In the genomic region with DNA sequence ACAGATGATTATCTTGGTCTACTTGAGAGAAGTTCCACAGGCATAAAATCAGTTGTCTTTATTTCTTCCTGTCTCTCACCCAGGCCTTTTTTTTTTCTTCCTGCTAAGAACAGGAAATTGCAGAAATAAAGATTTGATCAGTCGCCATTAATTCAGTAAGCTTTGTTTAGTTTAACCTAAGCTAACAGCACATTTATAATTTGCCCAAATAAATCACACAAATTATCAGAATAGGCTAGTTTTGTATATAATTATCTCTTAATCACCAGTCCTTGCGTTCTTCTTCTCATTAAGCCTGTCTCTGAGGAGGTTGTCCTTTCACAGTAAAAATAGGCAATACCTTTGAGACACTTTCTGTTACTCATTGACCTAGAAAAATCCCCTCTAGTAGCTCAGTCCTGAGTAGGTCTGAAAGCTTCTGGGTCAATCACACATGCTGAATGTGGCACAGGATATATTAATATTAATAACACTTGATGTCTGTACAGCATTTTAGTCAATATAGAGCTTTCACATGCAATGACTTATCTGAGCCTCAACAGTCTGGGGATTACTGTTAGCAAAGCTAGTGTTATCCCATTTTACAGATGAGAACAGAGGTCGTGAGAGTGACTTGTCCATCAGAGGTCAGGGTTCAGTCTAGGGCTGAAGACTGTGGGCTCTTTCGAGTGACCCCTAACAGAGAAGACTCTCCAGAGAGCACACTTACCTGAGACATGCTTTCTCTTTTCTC, we compare ENCODE assay signal across 9 cellular contexts. TPM values are rescaled to one million over a fixed set of nuclear protein-coding genes. Genes with fewer than 3 reads are reported as not detected.
DNase-seq lines count a peak whose midpoint lies in the region; ATAC-seq and TF ChIP-seq lines count a peak whose summit lies in the region.
"Had no signal": no experiment of that assay in that cellular context is flagged by ENCODE, and none has a peak within 500 bp of the region (broad histone marks: within the 10 kb centered on the region; RNA-seq: fewer than 3 reads in every experiment).

No MANE protein-coding gene starts in this region.

- H3K27ac ChIP-seq in dorsolateral prefrontal cortex: no peak overlapping the region

- H3K4me3 ChIP-seq in GM12865 (ENCODE audit: low read depth, low read length): no peak overlapping the region
- no peak overlapping the region for H3K4me3 ChIP-seq in dorsolateral prefrontal cortex

- intact Hi-C loops in dorsolateral prefrontal cortex (cut with DNase I): no loop called here

- ATAC-seq in GM21367 (IDR thresholded peaks at IDR 0.05; ENCODE audit: unreplicated experiment): peak; percentile 81
- peak; percentile 95 for ATAC-seq in HG03432 (IDR thresholded peaks at IDR 0.05; ENCODE audit: unreplicated experiment)
- ATAC-seq: Panc1 had no signal

- DNase-seq in GM12865 (ENCODE audit: low read depth) (peak; percentile 50), LoVo (ENCODE audit: low spot score) (no peak), dorsolateral prefrontal cortex (no peak), SHP77 treated with DMSO at 0.1 percent for 48 hours (lab: John Stamatoyannopoulos, UW) (no peak)
- peak; percentile 53 for DNase-seq in central memory CD4-positive, alpha-beta T cell
- DNase-seq in activated CD4-positive, alpha-beta T cell treated with anti-CD3 and anti-CD28 coated beads, Interleukin-2, amount 50 U/mL, for 48 hours: no peak

- no peak for TF ChIP-seq CTCF in GM12865 (IDR thresholded peaks at IDR 0.05; ENCODE audit: insufficient read depth, low read depth, low read length, missing control alignments)
- no peak for TF ChIP-seq CTCF in dorsolateral prefrontal cortex (IDR thresholded peaks at IDR 0.05 in 54 of 56, conservative IDR thresholded peaks at IDR 0.05 in 2 of 56; ENCODE audit: low read depth in 1 of 56, partially characterized antibody in 56 of 56)

- H3K27me3 ChIP-seq in dorsolateral prefrontal cortex: no peaks in the 10 kb centered on the region

RNA-seq across cellular contexts. Expression of a gene that starts 11.2 kb away (rescaled TPM):
- 10 to 100 TPM in 72 of 120 experiments, 1 to 10 TPM in 48; 4.1 to 30.1 (median 11.2) TPM for total RNA-seq in dorsolateral prefrontal cortex

Comparison
In these comparisons a context has a peak if more than half of its experiments do, and no peak if none do; other contexts are left out.
1. DNase-seq: peak in GM12865 (single experiment) and central memory CD4-positive, alpha-beta T cell (single experiment); none in LoVo (single experiment), dorsolateral prefrontal cortex (0 of 10), SHP77 treated with DMSO at 0.1 percent for 48 hours (single experiment) and activated CD4-positive, alpha-beta T cell treated with anti-CD3 and anti-CD28 coated beads, Interleukin-2, amount 50 U/mL, for 48 hours (0 of 2).